ENCODE assay signal across 8 cellular contexts in the genomic region with DNA sequence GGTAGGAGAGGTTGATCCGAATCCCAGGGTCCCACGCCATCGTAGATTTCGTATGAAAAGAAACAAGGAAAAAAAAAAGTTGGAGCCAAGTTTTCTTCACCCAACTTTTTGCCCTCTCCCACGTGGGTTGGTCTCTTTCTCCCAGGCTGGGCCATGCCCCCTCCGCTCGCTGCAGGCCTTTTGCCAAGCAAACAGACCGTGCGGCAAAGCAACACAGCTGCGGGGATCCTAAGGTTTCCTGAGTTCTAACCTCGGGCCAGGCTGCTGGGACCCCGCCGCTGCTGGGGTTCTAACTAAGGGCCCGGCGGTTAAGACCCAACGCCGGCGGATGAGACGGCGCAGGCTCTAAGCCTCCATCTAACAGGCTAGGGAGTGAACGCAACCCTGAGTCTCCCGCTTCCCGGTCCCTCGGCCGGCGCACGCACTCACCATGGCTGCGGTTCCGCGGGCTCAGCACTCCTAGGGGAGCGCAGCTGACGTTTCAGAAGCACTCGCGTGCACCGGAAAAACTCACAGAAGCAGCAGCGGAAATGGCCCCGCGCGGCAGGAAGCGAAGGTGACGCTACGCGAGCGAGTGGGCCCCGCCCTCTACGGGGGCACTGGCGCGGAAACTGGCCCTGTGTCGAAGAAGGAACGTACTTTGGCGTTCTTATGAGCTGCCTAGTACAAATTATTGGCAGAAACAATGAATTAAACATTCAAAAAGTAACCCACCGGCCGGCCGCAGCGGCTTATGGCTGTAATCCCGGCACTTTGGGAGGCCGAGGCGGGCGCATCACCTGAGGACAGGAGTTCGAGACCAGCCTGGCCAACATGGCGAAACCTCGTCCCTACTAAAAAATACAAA. TPM values are rescaled to one million over a fixed set of nuclear protein-coding genes. Genes with fewer than 3 reads are reported as not detected.
DNase-seq lines count a peak whose midpoint lies in the region; ATAC-seq and TF ChIP-seq lines count a peak whose summit lies in the region.

Gene SNU13, minus strand, starts transcription at position 503 of the 847 bp plus-strand sequence. Its CDS starts 71 bp downstream, at position 432.

- peak; percentile 98 for ATAC-seq in SK-N-SH treated with all-trans-retinoic acid at 6 μM for 48 hours

- no peaks in the 10 kb centered on the region for H3K9me3 Mint-ChIP-seq in HFFc6

- H3K27ac Mint-ChIP-seq in HFFc6: peak within 1 kb of the TSS; percentile 92

- peak within 1 kb of the TSS; percentile 89 for H3K4me3 ChIP-seq in GM08714 (ENCODE audit: low read length)

- H3K36me3 Mint-ChIP-seq in HFFc6 (ENCODE audit: low read depth): peaks cover 16% of the 10 kb centered on the region; the same call in 1 of the 2 replicates

- no peaks in the 10 kb centered on the region; the same call in 1 of the 2 replicates for H3K27me3 Mint-ChIP-seq in HFFc6 (ENCODE audit: insufficient read depth)

- peaks cover 30% of the 10 kb centered on the region for H3K4me1 Mint-ChIP-seq in HFFc6 (ENCODE audit: low read depth)

- DNase-seq in HFFc6 (peak; percentile 89), NCI-H1048 (lab: John Stamatoyannopoulos, UW) (peak; percentile 69), germinal center (ENCODE audit: low spot score) (peak; percentile 92), nucleus accumbens (lab: John Stamatoyannopoulos, UW) (peak; percentile 14 to 95 (median 81)), superior temporal gyrus (ENCODE audit: extremely low spot score) (peak; percentile 95)
- DNase-seq in activated naive CD4-positive, alpha-beta T cell treated with anti-CD3 and anti-CD28 coated beads, Interleukin-2, amount 50 U/mL, for 16 hours: peak; percentile 93

- TF ChIP-seq CTCF in HFFc6 (IDR thresholded peaks at IDR 0.05): 0 out of 2 replicates have a peak, but pooled peaks have one; percentile 6

- H3K4me3 Mint-ChIP-seq in HFFc6: peak within 1 kb of the TSS; percentile 96

TF ChIP-seq in SK-N-SH treated with all-trans-retinoic acid at 6 μM for 48 hours, 23 proteins besides CTCF, POLR2A, EP300 and RAD21:
- no peak for TF ChIP-seq ZFP3 (CRISPR knock-in tag; IDR thresholded peaks at IDR 0.05)
- no peak for TF ChIP-seq OSR1 (CRISPR knock-in tag; IDR thresholded peaks at IDR 0.05)
- no peak for TF ChIP-seq PPARA (CRISPR knock-in tag; IDR thresholded peaks at IDR 0.05; ENCODE audit: borderline replicate concordance)
- TF ChIP-seq CSRNP3 (CRISPR knock-in tag; IDR thresholded peaks at IDR 0.05): no peak
- TF ChIP-seq, protein P1, sequence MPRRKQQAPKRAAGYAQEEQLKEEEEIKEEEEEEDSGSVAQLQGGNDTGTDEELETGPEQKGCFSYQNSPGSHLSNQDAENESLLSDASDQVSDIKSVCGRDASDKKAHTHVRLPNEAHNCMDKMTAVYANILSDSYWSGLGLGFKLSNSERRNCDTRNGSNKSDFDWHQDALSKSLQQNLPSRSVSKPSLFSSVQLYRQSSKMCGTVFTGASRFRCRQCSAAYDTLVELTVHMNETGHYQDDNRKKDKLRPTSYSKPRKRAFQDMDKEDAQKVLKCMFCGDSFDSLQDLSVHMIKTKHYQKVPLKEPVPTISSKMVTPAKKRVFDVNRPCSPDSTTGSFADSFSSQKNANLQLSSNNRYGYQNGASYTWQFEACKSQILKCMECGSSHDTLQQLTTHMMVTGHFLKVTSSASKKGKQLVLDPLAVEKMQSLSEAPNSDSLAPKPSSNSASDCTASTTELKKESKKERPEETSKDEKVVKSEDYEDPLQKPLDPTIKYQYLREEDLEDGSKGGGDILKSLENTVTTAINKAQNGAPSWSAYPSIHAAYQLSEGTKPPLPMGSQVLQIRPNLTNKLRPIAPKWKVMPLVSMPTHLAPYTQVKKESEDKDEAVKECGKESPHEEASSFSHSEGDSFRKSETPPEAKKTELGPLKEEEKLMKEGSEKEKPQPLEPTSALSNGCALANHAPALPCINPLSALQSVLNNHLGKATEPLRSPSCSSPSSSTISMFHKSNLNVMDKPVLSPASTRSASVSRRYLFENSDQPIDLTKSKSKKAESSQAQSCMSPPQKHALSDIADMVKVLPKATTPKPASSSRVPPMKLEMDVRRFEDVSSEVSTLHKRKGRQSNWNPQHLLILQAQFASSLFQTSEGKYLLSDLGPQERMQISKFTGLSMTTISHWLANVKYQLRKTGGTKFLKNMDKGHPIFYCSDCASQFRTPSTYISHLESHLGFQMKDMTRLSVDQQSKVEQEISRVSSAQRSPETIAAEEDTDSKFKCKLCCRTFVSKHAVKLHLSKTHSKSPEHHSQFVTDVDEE (CRISPR knock-in tag; IDR thresholded peaks at IDR 0.05): no peak
- TF ChIP-seq POU6F1 (CRISPR knock-in tag; IDR thresholded peaks at IDR 0.05; ENCODE audit: borderline replicate concordance, low read depth): no peak

RNA-seq across cellular contexts. Expression of gene SNU13, which starts in this region (rescaled TPM):
- 100 to 1,000 TPM; 208 to 263 (median 234) TPM for total RNA-seq in HFFc6 (2021; fragmentation: NEBNext Ultra II Directional; extraction: Animal tissue kit (Norgen Biotek cat#: 25700))

Comparison
In these comparisons a context has a peak if more than half of its experiments do, and no peak if none do; other contexts are left out.
1. Peak in every context shown above with its lines: DNase-seq, ATAC-seq and H3K4me3 ChIP-seq.